11 cellular contexts compared by ENCODE assay signal in the genomic region with DNA sequence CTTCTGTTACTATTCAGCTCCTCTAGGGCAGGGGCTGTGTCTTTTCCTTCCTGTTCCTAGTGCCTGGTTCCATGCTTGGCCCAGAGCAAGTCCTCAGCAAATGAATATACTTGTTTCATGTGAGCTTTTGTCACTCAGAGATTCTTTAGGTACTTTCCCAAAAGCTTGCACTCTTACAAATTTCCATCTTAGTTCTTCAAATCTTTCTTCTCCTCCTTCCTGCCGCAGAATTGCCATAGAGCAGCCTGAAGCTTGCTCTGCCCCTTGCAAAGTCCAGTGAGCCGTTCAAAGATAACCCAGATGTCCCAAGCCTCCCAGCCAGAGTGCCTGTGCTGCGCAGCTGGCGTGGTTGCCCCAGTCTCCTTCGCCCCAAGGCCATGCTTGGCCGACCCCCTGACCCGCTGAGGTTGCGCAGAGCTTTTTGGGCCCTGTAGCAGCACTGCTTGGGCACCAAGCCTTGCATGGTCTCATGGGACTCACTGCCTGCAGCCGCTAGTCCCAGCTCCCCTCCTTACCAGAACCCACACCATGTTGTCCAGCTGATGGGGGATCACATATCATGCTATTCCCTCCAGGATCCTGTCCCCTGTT. TPM values are rescaled to one million over a fixed set of nuclear protein-coding genes. Genes with fewer than 3 reads are reported as not detected.
DNase-seq lines count a peak whose midpoint lies in the region; ATAC-seq and TF ChIP-seq lines count a peak whose summit lies in the region.
"Had no signal": no experiment of that assay in that cellular context is flagged by ENCODE, and none has a peak within 500 bp of the region (broad histone marks: within the 10 kb centered on the region; RNA-seq: fewer than 3 reads in every experiment).

No MANE protein-coding gene starts in this region.

- in situ Hi-C loops in GM13976 (cut with MboI; ENCODE audit: low sequenced_read_pairs, unreplicated experiment) = no loop called here

- intact Hi-C loops in left ventricle myocardium superior (cut with micrococcal nuclease) = no loop called here

- peaks cover 21% of the 10 kb centered on the region for H3K4me1 Mint-ChIP-seq in stimulated activated memory B cell treated with anti-CD40 and anti-IgM and Interleukin-4, amounts not matched to agents 10 μg/mL and 1 μg/mL and 100 μg/mL, for 72 hours

- peaks cover 5% of the 10 kb centered on the region for H3K36me3 ChIP-seq in NT2/D1 (ENCODE audit: insufficient read depth, insufficient read length, low read length)

- DNase-seq in GM13976 (ENCODE audit: low spot score) (peak; percentile 70), NT2/D1 (ENCODE audit: low read depth, low spot score) (no peak), left ventricle myocardium superior (peak; percentile 59), T-helper 1 cell (no peak), activated gamma-delta T cell (lab: John Stamatoyannopoulos, UW) (no peak), GM19240 (ENCODE audit: insufficient read length, low spot score) (no peak)
- DNase-seq: DMS53; Karpas-422; NK-92 treated with Interleukin-12 subunit alpha and Interleukin-12 subunit beta, amount 100 ng/mL, for 24 hours had no signal

- peak overlapping the region; percentile 3 for H3K9ac ChIP-seq in NT2/D1 (ENCODE audit: insufficient read length, low read depth)

- no peaks in the 10 kb centered on the region for H3K9me3 ChIP-seq in NT2/D1 (ENCODE audit: insufficient read depth, low read length)

- no peaks in the 10 kb centered on the region for H3K36me3 Mint-ChIP-seq in stimulated activated memory B cell treated with anti-CD40 and anti-IgM and Interleukin-4, amounts not matched to agents 10 μg/mL and 1 μg/mL and 100 μg/mL, for 72 hours

- ATAC-seq in left ventricle myocardium superior (no peak), GM21447 (IDR thresholded peaks at IDR 0.05; ENCODE audit: unreplicated experiment) (no peak)
- ATAC-seq in stimulated activated memory B cell treated with anti-CD40 and anti-IgM and Interleukin-4, amounts not matched to agents 10 μg/mL and 1 μg/mL and 100 μg/mL, for 72 hours = peak; percentile 63

- H3K4me3 Mint-ChIP-seq in stimulated activated memory B cell treated with anti-CD40 and anti-IgM and Interleukin-4, amounts not matched to agents 10 μg/mL and 1 μg/mL and 100 μg/mL, for 72 hours = peak overlapping the region; percentile 41

- peaks cover 22% of the 10 kb centered on the region for H3K27me3 Mint-ChIP-seq in stimulated activated memory B cell treated with anti-CD40 and anti-IgM and Interleukin-4, amounts not matched to agents 10 μg/mL and 1 μg/mL and 100 μg/mL, for 72 hours

- peaks cover 4% of the 10 kb centered on the region for H3K4me1 ChIP-seq in NT2/D1 (ENCODE audit: insufficient read depth, insufficient read length)

- H3K27ac Mint-ChIP-seq in stimulated activated memory B cell treated with anti-CD40 and anti-IgM and Interleukin-4, amounts not matched to agents 10 μg/mL and 1 μg/mL and 100 μg/mL, for 72 hours = peak overlapping the region; percentile 87

- H3K9me3 Mint-ChIP-seq in stimulated activated memory B cell treated with anti-CD40 and anti-IgM and Interleukin-4, amounts not matched to agents 10 μg/mL and 1 μg/mL and 100 μg/mL, for 72 hours = no peaks in the 10 kb centered on the region

- no peak for TF ChIP-seq CTCF in GM13976 (IDR thresholded peaks at IDR 0.05; ENCODE audit: borderline replicate concordance, control extremely low read depth, extremely low read depth, insufficient read depth, missing control alignments)

- H3K4me3 ChIP-seq in NT2/D1 (ENCODE audit: insufficient read length, low read depth) = no peak overlapping the region

- no peaks in the 10 kb centered on the region for H3K27me3 ChIP-seq in NT2/D1 (ENCODE audit: insufficient read depth, insufficient read length)

RNA-seq across cellular contexts. Expression of a gene that starts 20.7 kb away (rescaled TPM):
- total RNA-seq in left ventricle myocardium superior = 18.5 TPM

Comparison
In these comparisons a context has a peak if more than half of its experiments do, and no peak if none do; other contexts are left out.
1. DNase-seq: peak in GM13976 (single experiment) and left ventricle myocardium superior (single experiment); none in NT2/D1 (single experiment), T-helper 1 cell (0 of 5), activated gamma-delta T cell (single experiment) and GM19240 (single experiment).